1 cellular context compared by ENCODE assay signal in the genomic region with DNA sequence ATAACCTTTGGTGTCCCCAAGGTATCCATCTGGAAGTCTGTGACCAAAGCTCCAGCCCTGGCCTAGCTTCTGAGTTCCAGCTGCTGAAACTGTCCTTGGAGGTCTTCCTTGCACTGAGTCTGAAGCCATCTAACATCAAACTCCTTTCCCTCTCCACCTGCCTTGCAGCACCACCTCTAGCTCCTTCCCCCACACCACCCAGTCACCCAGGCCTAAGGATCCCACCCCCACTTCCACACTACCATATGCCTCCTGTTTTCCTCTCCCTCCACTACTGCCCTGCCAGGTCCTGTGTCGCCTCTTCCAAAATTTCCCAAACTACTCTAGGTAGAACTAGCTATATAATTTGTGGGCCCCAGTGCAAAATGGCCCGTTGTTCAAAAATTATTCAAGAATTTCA.
TF ChIP-seq lines count a peak whose summit lies in the region.

No MANE protein-coding gene starts in this region.

TF ChIP-seq in HEK293, 187 proteins besides CTCF, POLR2A, EP300 and RAD21 (continued from another document):
- TF ChIP-seq, protein P1, sequence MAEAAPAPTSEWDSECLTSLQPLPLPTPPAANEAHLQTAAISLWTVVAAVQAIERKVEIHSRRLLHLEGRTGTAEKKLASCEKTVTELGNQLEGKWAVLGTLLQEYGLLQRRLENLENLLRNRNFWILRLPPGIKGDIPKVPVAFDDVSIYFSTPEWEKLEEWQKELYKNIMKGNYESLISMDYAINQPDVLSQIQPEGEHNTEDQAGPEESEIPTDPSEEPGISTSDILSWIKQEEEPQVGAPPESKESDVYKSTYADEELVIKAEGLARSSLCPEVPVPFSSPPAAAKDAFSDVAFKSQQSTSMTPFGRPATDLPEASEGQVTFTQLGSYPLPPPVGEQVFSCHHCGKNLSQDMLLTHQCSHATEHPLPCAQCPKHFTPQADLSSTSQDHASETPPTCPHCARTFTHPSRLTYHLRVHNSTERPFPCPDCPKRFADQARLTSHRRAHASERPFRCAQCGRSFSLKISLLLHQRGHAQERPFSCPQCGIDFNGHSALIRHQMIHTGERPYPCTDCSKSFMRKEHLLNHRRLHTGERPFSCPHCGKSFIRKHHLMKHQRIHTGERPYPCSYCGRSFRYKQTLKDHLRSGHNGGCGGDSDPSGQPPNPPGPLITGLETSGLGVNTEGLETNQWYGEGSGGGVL (tag by site-specific recombination; IDR thresholded peaks at IDR 0.05): peak; percentile 74
